In the genomic region with DNA sequence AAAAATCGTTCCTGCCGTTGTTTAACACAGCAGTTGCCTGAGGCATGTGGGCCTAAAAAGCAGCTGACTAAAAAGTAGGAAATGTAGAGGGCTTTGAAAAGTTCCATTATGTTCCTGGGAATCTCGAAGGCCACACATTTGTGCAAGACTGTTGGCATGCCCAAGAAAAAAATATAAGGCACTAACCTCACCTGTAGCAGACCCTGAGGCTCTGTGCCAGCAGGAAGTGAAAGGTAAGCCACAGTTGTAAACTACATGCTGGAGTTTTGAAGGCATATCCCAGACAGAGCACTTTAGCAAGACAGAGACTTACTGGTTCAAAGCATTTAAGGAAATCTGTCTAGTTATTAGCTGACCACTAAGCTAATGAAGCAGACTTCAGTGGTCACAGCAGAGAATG, we compare ENCODE assay signal across 25 cellular contexts. TPM values are rescaled to one million over a fixed set of nuclear protein-coding genes. Genes with fewer than 3 reads are reported as not detected.
A peak's percentile ranks its signal among the peaks of the same experiment; 100 is the strongest.
DNase-seq lines count a peak whose midpoint lies in the region; ATAC-seq and TF ChIP-seq lines count a peak whose summit lies in the region.
"Had no signal": no experiment of that assay in that cellular context is flagged by ENCODE, and none has a peak within 500 bp of the region (broad histone marks: within the 10 kb centered on the region; RNA-seq: fewer than 3 reads in every experiment).

No MANE protein-coding gene starts in this region.

- H3K27me3 ChIP-seq in smooth muscle cell (ENCODE audit: low read depth): no peaks in the 10 kb centered on the region
- H3K27me3 ChIP-seq: SJCRH30 had no signal

- peaks cover 5% of the 10 kb centered on the region for H3K9me3 ChIP-seq in smooth muscle cell (replicated peaks; ENCODE audit: low read depth)
- H3K9me3 ChIP-seq: HAP-1 had no signal

- peak; percentile 7 for DNase-seq in RPMI7951 (ENCODE audit: low read depth)
- DNase-seq in epidermal melanocyte (ENCODE audit: insufficient read length, low spot score): peak; percentile 23
- DNase-seq in left colon: peak; percentile 32 to 53
- no peak for DNase-seq in smooth muscle cell (lab: John Stamatoyannopoulos, UW; ENCODE audit: unreplicated experiment)
- DNase-seq in activated effector memory CD4-positive, alpha-beta T cell treated with anti-CD3 and anti-CD28 coated beads, Interleukin-2, amount 50 U/mL, for 16 hours: no peak
- no peak for DNase-seq in foreskin fibroblast
- DNase-seq: C1 segment of cervical spinal cord; CD4-positive, alpha-beta memory T cell; COR-L47; DMS53; GOT3; HFFc6; IMR-90; KG1; NCI-H1048; NCI-H1417; NCI-H1694; NCI-H2081; NCI-H2227 treated with DMSO at 0.1 percent for 48 hours; NCI-H69; SJCRH30 had no signal

- 54% methylated on average over 3 of the region's 3 CpGs for WGBS in smooth muscle cell (ENCODE audit: low lambda C conversion rate)

- H3K36me3 ChIP-seq in smooth muscle cell (ENCODE audit: low read depth): no peaks in the 10 kb centered on the region
- H3K36me3 ChIP-seq: HAP-1 had no signal

- H2AFZ ChIP-seq in smooth muscle cell (ENCODE audit: low read depth): no peak overlapping the region

- TF ChIP-seq CTCF in smooth muscle cell (IDR thresholded peaks at IDR 0.05; ENCODE audit: borderline replicate concordance, insufficient read depth, poor library complexity, severe bottlenecking) (no peak), foreskin fibroblast (IDR thresholded peaks at IDR 0.05; ENCODE audit: low read depth, low read length) (no peak)

- H3K79me2 ChIP-seq in smooth muscle cell (ENCODE audit: low read depth): peaks cover 2% of the 10 kb centered on the region

- H3K4me2 ChIP-seq in smooth muscle cell: no peak overlapping the region

- H3K4me3 ChIP-seq in smooth muscle cell: no peak overlapping the region
- H3K4me3 ChIP-seq in foreskin fibroblast (ENCODE audit: low read depth in 1 of 2, low read length in 2 of 2): no peak overlapping the region
- H3K4me3 ChIP-seq: HAP-1, SJCRH30 had no signal

- intact Hi-C loops in left colon (cut with DNase I, micrococcal nuclease): no loop called here

- peak overlapping the region; percentile 49 for H3K27ac ChIP-seq in smooth muscle cell (ENCODE audit: low read depth)
- H3K27ac ChIP-seq: SJCRH30 had no signal

- ATAC-seq in left colon: peak; percentile 91
- ATAC-seq in HG03045 (IDR thresholded peaks at IDR 0.05; ENCODE audit: unreplicated experiment): no peak
- ATAC-seq: Panc1, Right ventricle myocardium inferior had no signal

- H3K9ac ChIP-seq in smooth muscle cell (ENCODE audit: low read depth): no peak overlapping the region

- H3K4me1 ChIP-seq in smooth muscle cell (ENCODE audit: low read depth): no peaks in the 10 kb centered on the region
- H3K4me1 ChIP-seq: HAP-1, SJCRH30 had no signal

- no peaks in the 10 kb centered on the region for H4K20me1 ChIP-seq in smooth muscle cell (ENCODE audit: low read depth)

- peaks cover 17% of the 10 kb centered on the region for H3F3A ChIP-seq in smooth muscle cell (ENCODE audit: low read depth)

RNA-seq across cellular contexts. Expression of a gene that starts 52.7 kb away (rescaled TPM):
- total RNA-seq in RPMI7951 (2014; rRNA removed; shearing (Covaris generic)): 19.2 and 20.4 TPM in 2 replicates
- 10 to 100 TPM; 13.9 to 16.2 TPM for total RNA-seq in left colon
- 33.4 and 40.1 TPM in 2 replicates for total RNA-seq in smooth muscle cell
- polyA plus RNA-seq in smooth muscle cell: 17.2 and 18.3 TPM in 2 replicates

RNA-seq across cellular contexts. Expression of a gene that starts 52.9 kb away (rescaled TPM):
- total RNA-seq in RPMI7951 (2014; rRNA removed; shearing (Covaris generic)): 3.4 and 4.7 TPM in 2 replicates
- 1 to 10 TPM; 4.1 to 6.7 TPM for total RNA-seq in left colon
- total RNA-seq in smooth muscle cell: 11.2 and 16.2 TPM in 2 replicates
- polyA plus RNA-seq in smooth muscle cell: 1.7 and 2.4 TPM in 2 replicates

RNA-seq across cellular contexts. Expression of a gene that starts 58.7 kb away (rescaled TPM):
- total RNA-seq in RPMI7951 (2014; rRNA removed; shearing (Covaris generic)): 17.5 and 21.1 TPM in 2 replicates
- total RNA-seq in left colon (10 to 100 TPM; 15.9 to 18.3 TPM), smooth muscle cell (40.8 and 41.2 TPM in 2 replicates)
- 18.7 and 34.6 TPM in 2 replicates for polyA plus RNA-seq in smooth muscle cell

Comparison
In these comparisons a context has a peak if more than half of its experiments do, and no peak if none do; other contexts are left out.
1. DNase-seq: peak in RPMI7951 (single experiment), epidermal melanocyte (single experiment) and left colon (2 of 2); none in smooth muscle cell (single experiment), activated effector memory CD4-positive, alpha-beta T cell treated with anti-CD3 and anti-CD28 coated beads, Interleukin-2, amount 50 U/mL, for 16 hours (single experiment) and foreskin fibroblast (0 of 2).